In genomic region chr19:44867578-44867977, GRCh38 we compare ENCODE assay signal across 17 cellular contexts. TPM values are rescaled to one million over a fixed set of nuclear protein-coding genes. Genes with fewer than 3 reads are reported as not detected.
DNase-seq lines count a peak whose midpoint lies in the region; ATAC-seq and TF ChIP-seq lines count a peak whose summit lies in the region.
"Had no signal": no experiment of that assay in that cellular context is flagged by ENCODE, and none has a peak within 500 bp of the region (broad histone marks: within the 10 kb centered on the region; RNA-seq: fewer than 3 reads in every experiment).

No MANE protein-coding gene starts in this region.

- no peak overlapping the region for H4K5ac ChIP-seq in IMR-90 (ENCODE audit: low read depth, low read length)

- H3K9ac ChIP-seq in IMR-90 (ENCODE audit: low read depth, low read length) = no peak overlapping the region

- no peak overlapping the region for H2AK9ac ChIP-seq in IMR-90 (replicated peaks; ENCODE audit: low read depth, low read length, poor library complexity)

- TF ChIP-seq POLR2A in IMR-90 (IDR thresholded peaks at IDR 0.05; ENCODE audit: low read depth, low read length) = no peak
- no peak for TF ChIP-seq POLR2A in gastrocnemius medialis (IDR thresholded peaks at IDR 0.05)
- no peak for TF ChIP-seq POLR2A in vagina (IDR thresholded peaks at IDR 0.05)

- H3K27ac ChIP-seq in IMR-90 (ENCODE audit: insufficient read depth, low read length) (no peak overlapping the region), gastrocnemius medialis (peak overlapping the region; percentile 31 to 76 (median 56)), vagina (no peak overlapping the region)

- H3K36me3 ChIP-seq in IMR-90 (ENCODE audit: control insufficient read depth, insufficient read depth, low read length) (peaks cover 54% of the 10 kb centered on the region), gastrocnemius medialis (no peaks in the 10 kb centered on the region), vagina (peaks cover 0 to 21% of the 10 kb centered on the region in 2 donors)

- H2BK20ac ChIP-seq in IMR-90 (ENCODE audit: low read depth, low read length) = no peak overlapping the region

- H2BK5ac ChIP-seq in IMR-90 (ENCODE audit: low read depth, low read length, poor library complexity, severe bottlenecking) = no peak overlapping the region

- ATAC-seq in IMR-90 (ENCODE audit: low read depth) (no peak), esophagus mucosa (peak; percentile 28), gastrocnemius medialis (no peak), GM19397 (IDR thresholded peaks at IDR 0.05; ENCODE audit: unreplicated experiment) (no peak)

- no TSS peak for BruUV-seq in IMR-90 (replicated peaks; lab: Mats Ljungman, UMichigan)

- in situ Hi-C loops in IMR-90 (cut with MboI; ENCODE audit: low sequenced_read_pairs) (no loop called here), gastrocnemius medialis (cut with MboI; ENCODE audit: low sequenced_read_pairs in 4 of 4) (no loop called here)

- no peak overlapping the region for H3K14ac ChIP-seq in IMR-90 (replicated peaks; ENCODE audit: low read depth, low read length)

- peaks cover 47% of the 10 kb centered on the region for H4K20me1 ChIP-seq in IMR-90 (ENCODE audit: insufficient read depth, low read length)

- no peak overlapping the region for H3K56ac ChIP-seq in IMR-90 (ENCODE audit: extremely low read depth, insufficient read depth, low read length)

- no peak overlapping the region for H2AK5ac ChIP-seq in IMR-90 (ENCODE audit: low read depth, low read length)

- peak; percentile 18 for DNase-seq in D341Med (ENCODE audit: low spot score)
- DNase-seq in IMR-90 = no peak
- DNase-seq in gastrocnemius medialis = no peak
- no peak for DNase-seq in HuH-7 (ENCODE audit: low spot score)
- no peak for DNase-seq in vagina (ENCODE audit: extremely low spot score in 2 of 2)
- DNase-seq: AML-193; Calu3; CD4-positive, alpha-beta T cell; DMS79 treated with DMSO at 0.1 percent for 48 hours; Karpas-422; MM.1S; NCI-H1105; NCI-H1694 treated with DMSO at 0.1 percent for 48 hours; NCI-H510A treated with DMSO at 0.1 percent for 48 hours; SIG-M5 had no signal

- no peak overlapping the region for H3K23ac ChIP-seq in IMR-90 (ENCODE audit: low read depth, low read length)

- dilution Hi-C loops in IMR-90 (cut with HindIII; ENCODE audit: low sequenced_read_pairs, unreplicated experiment) = no loop called here

- H2BK15ac ChIP-seq in IMR-90 (ENCODE audit: low read depth, low read length) = no peak overlapping the region

- TF ChIP-seq CTCF in IMR-90 (conservative IDR thresholded peaks at IDR 0.05; ENCODE audit: low read depth, low read length) (no peak), gastrocnemius medialis (IDR thresholded peaks at IDR 0.05 in 4 of 5, conservative IDR thresholded peaks at IDR 0.05 in 1 of 5) (no peak), vagina (IDR thresholded peaks at IDR 0.05) (no peak)

- H3K4me3 ChIP-seq in IMR-90 (ENCODE audit: insufficient read depth, low read depth, low read length) (no peak overlapping the region), gastrocnemius medialis (no peak overlapping the region), vagina (no peak overlapping the region)

- H3K4me2 ChIP-seq in IMR-90 (ENCODE audit: low read depth, low read length) = no peak overlapping the region

- H2AFZ ChIP-seq in IMR-90 (replicated peaks; ENCODE audit: low read length, poor library complexity) = peak overlapping the region; percentile 32

- no peak overlapping the region for H3K18ac ChIP-seq in IMR-90 (ENCODE audit: low read depth, low read length)

- POLR2A ChIA-PET in IMR-90 (lab: Charles Lee; ENCODE audit: unreplicated experiment) = no interaction called here

- H3K9me3 ChIP-seq in IMR-90 (ENCODE audit: control insufficient read depth, insufficient read depth, low read length) (no peaks in the 10 kb centered on the region), gastrocnemius medialis (no peaks in the 10 kb centered on the region), vagina (no peaks in the 10 kb centered on the region)

- H3K4ac ChIP-seq in IMR-90 (ENCODE audit: low read depth, low read length) = no peak overlapping the region

- peaks cover 8% of the 10 kb centered on the region; the same call in 1 of the 2 replicates for H3K9me1 ChIP-seq in IMR-90 (ENCODE audit: insufficient read depth, low read length)

- intact Hi-C loops in IMR-90 (cut with micrococcal nuclease) (no loop called here), gastrocnemius medialis (cut with DNase I; ENCODE audit: low total_unique reads) (no loop called here), vagina (cut with DNase I) (no loop called here)

- peaks cover 38 to 77% of the 10 kb centered on the region in 2 experiments for H3K79me1 ChIP-seq in IMR-90 (ENCODE audit: low read depth in 1 of 2, low read length in 2 of 2)

- CTCF ChIA-PET in IMR-90 (lab: Yijun Ruan, JAX) = no interaction called here

- H4K8ac ChIP-seq in IMR-90 (ENCODE audit: low read depth in 2 of 2, low read length in 2 of 2) = no peak overlapping the region

- H2BK120ac ChIP-seq in IMR-90 (ENCODE audit: low read depth, low read length) = no peak overlapping the region

- H3K27me3 ChIP-seq in IMR-90 (ENCODE audit: control insufficient read depth, insufficient read depth, low read length) = no peaks in the 10 kb centered on the region
- H3K27me3 ChIP-seq in gastrocnemius medialis = no peaks in the 10 kb centered on the region
- H3K27me3 ChIP-seq in vagina = no peaks in the 10 kb centered on the region

- no peak for TF ChIP-seq RAD21 in IMR-90 (IDR thresholded peaks at IDR 0.05; ENCODE audit: low read length)

- peaks cover 2% of the 10 kb centered on the region; the same call in 1 of the 2 replicates for H3K4me1 ChIP-seq in IMR-90 (ENCODE audit: control insufficient read depth, insufficient read depth, low read length)
- H3K4me1 ChIP-seq in gastrocnemius medialis = peaks cover 6 to 9% of the 10 kb centered on the region in 2 donors
- peaks cover 8% of the 10 kb centered on the region for H3K4me1 ChIP-seq in vagina

- no peak overlapping the region for H4K91ac ChIP-seq in IMR-90 (ENCODE audit: insufficient read depth, low read depth, low read length)

- WGBS in IMR-90 (ENCODE audit: extremely low coverage in 2 of 2, insufficient read length in 1 of 2), 2 experiments = 73% methylated on average over 8 of the region's 12 CpGs; no CpG with 5 or more reads in 1 of the 2 experiments

TF ChIP-seq in IMR-90, 13 proteins besides CTCF, POLR2A, EP300 and RAD21:
- TF ChIP-seq CHD1 (IDR thresholded peaks at IDR 0.05; ENCODE audit: low read depth, low read length) (no peak), ELK1 (IDR thresholded peaks at IDR 0.05; ENCODE audit: borderline replicate concordance, low read depth, low read length) (no peak), RCOR1 (IDR thresholded peaks at IDR 0.05; ENCODE audit: insufficient replicate concordance, low read length) (no peak), BHLHE40 (IDR thresholded peaks at IDR 0.05; ENCODE audit: low read depth, low read length) (no peak), FOS (IDR thresholded peaks at IDR 0.05; ENCODE audit: low read depth, low read length) (no peak), CEBPB (IDR thresholded peaks at IDR 0.05; ENCODE audit: low read depth, low read length) (no peak), MAZ (IDR thresholded peaks at IDR 0.05; ENCODE audit: borderline replicate concordance, low read depth, low read length) (no peak), MAFK (IDR thresholded peaks at IDR 0.05; ENCODE audit: low read depth, low read length) (no peak), MXI1 (IDR thresholded peaks at IDR 0.05; ENCODE audit: borderline replicate concordance, low read depth, low read length) (no peak)

RNA-seq across cellular contexts. Expression of gene NECTIN2, which starts 21.5 kb away (rescaled TPM):
- total RNA-seq in IMR-90 (2012; rRNA removed) = 77.8 and 78.0 TPM in 2 replicates
- 169 and 170 TPM in 2 replicates for polyA plus RNA-seq in IMR-90 (2012; rRNA removed)
- polyA plus RNA-seq in IMR-90 (2012; cell fraction: cytosol; rRNA removed) = 191 and 192 TPM in 2 replicates
- polyA plus RNA-seq in IMR-90 (2012; cell fraction: nucleus; rRNA removed; ENCODE audit: low replicate concordance) = 109 and 133 TPM in 2 replicates
- 64.4 TPM for total RNA-seq in esophagus mucosa
- 10 to 100 TPM; 10.3 to 20.8 (median 16.7) TPM for total RNA-seq in gastrocnemius medialis
- total RNA-seq in vagina = 72.9 TPM

RNA-seq across cellular contexts. Expression of gene TOMM40, which starts 23.5 kb away (rescaled TPM):
- 51.4 and 54.8 TPM in 2 replicates for total RNA-seq in IMR-90 (2012; rRNA removed)
- 62.6 and 71.9 TPM in 2 replicates for polyA plus RNA-seq in IMR-90 (2012; rRNA removed)
- 33.4 and 81.9 TPM in 2 replicates for polyA plus RNA-seq in IMR-90 (2012; cell fraction: cytosol; rRNA removed)
- polyA plus RNA-seq in IMR-90 (2012; cell fraction: nucleus; rRNA removed; ENCODE audit: low replicate concordance) = 31.9 and 65.2 TPM in 2 replicates
- total RNA-seq in esophagus mucosa = 71.4 TPM
- total RNA-seq in gastrocnemius medialis = 100 to 1,000 TPM in 1 of 4 donors, 10 to 100 TPM in 3; 75.1 to 148 (median 86.0) TPM
- 31.4 TPM for total RNA-seq in vagina

RNA-seq across cellular contexts. Expression of gene APOE, which starts 38.0 kb away (rescaled TPM):
- total RNA-seq in IMR-90 (2012; rRNA removed) = 0.18 TPM in 1 of 2 replicates, not detected in the other
- polyA plus RNA-seq in IMR-90 (2012; rRNA removed) = 2.0 and 2.5 TPM in 2 replicates
- 5.1 and 12.1 TPM in 2 replicates for polyA plus RNA-seq in IMR-90 (2012; cell fraction: cytosol; rRNA removed)
- 6.2 and 7.9 TPM in 2 replicates for polyA plus RNA-seq in IMR-90 (2012; cell fraction: nucleus; rRNA removed; ENCODE audit: low replicate concordance)
- 5.7 TPM for total RNA-seq in esophagus mucosa
- total RNA-seq in gastrocnemius medialis = 10 to 100 TPM; 18.9 to 36.5 (median 29.1) TPM
- 170 TPM for total RNA-seq in vagina

RNA-seq across cellular contexts. Expression of gene APOC1, which starts 46.8 kb away (rescaled TPM):
- total RNA-seq in IMR-90 (2012; rRNA removed) = not detected in 2 replicates
- 1.1 and 1.4 TPM in 2 replicates for polyA plus RNA-seq in IMR-90 (2012; rRNA removed)
- 1.8 and 2.4 TPM in 2 replicates for polyA plus RNA-seq in IMR-90 (2012; cell fraction: cytosol; rRNA removed)
- 0.34 TPM in 1 of 2 replicates, not detected in the other for polyA plus RNA-seq in IMR-90 (2012; cell fraction: nucleus; rRNA removed; ENCODE audit: low replicate concordance)
- 4.7 TPM for total RNA-seq in esophagus mucosa
- 10 to 100 TPM in 1 of 4 donors, 1 to 10 TPM in 3; 1.1 to 18.7 (median 7.9) TPM for total RNA-seq in gastrocnemius medialis
- 14.5 TPM for total RNA-seq in vagina
- total RNA-seq: CD4-positive, alpha-beta T cell had no signal

RNA-seq across cellular contexts. Expression of gene BCAM, which starts 58.7 kb away (rescaled TPM):
- 2.3 and 2.8 TPM in 2 replicates for total RNA-seq in IMR-90 (2012; rRNA removed)
- polyA plus RNA-seq in IMR-90 (2012; rRNA removed) = 27.5 and 35.7 TPM in 2 replicates
- polyA plus RNA-seq in IMR-90 (2012; cell fraction: cytosol; rRNA removed) = 50.8 and 71.8 TPM in 2 replicates
- 52.3 and 108 TPM in 2 replicates for polyA plus RNA-seq in IMR-90 (2012; cell fraction: nucleus; rRNA removed; ENCODE audit: low replicate concordance)
- total RNA-seq in esophagus mucosa = 13.3 TPM
- 10 to 100 TPM; 10.2 to 24.6 (median 23.6) TPM for total RNA-seq in gastrocnemius medialis
- 57.2 TPM for total RNA-seq in vagina
- total RNA-seq: CD4-positive, alpha-beta T cell had no signal

Comparison
In these comparisons a context has a peak if more than half of its experiments do, and no peak if none do; other contexts are left out.
1. H3K27ac ChIP-seq: peak in gastrocnemius medialis (4 of 4); none in IMR-90 (single experiment) and vagina (single experiment).